In the genomic region with DNA sequence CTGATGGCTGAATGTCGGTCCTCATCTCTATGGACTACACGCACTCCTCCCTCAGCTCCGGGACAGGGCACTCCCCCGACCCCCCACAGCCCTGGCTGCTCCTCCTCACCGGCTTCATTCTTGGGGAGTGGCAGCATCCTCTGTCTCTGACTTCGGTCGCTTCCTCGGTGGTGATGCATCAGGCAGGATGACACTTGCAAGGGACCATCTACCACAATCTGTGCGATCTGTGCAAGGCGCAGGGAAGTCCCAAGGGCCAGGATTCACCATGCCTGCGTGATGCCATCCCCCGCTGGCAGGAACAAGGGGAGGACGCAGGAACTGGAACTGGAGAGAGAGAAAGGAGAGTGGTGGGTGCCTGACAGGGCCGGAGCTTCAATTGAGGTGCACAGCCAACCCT, we compare ENCODE assay signal across 7 cellular contexts. TPM values are rescaled to one million over a fixed set of nuclear protein-coding genes. Genes with fewer than 3 reads are reported as not detected.
"Had no signal": no experiment of that assay in that cellular context is flagged by ENCODE, and none has a peak within 500 bp of the region (broad histone marks: within the 10 kb centered on the region; RNA-seq: fewer than 3 reads in every experiment).

No MANE protein-coding gene starts in this region.

- H3K4me3 ChIP-seq: GM23248, HAP-1 had no signal

- H3K9me3 ChIP-seq: HAP-1 had no signal

- H3K4me1 ChIP-seq: HAP-1 had no signal

- H3K36me3 ChIP-seq: HAP-1 had no signal

- H3K27ac ChIP-seq: GM23248, HL-60 had no signal

- DNase-seq: GM23248, GOT3, H7, HFFc6 had no signal

- H2AFZ ChIP-seq: GM23248 had no signal

RNA-seq across cellular contexts. Expression of a gene that starts 2.2 kb away (rescaled TPM):
- total RNA-seq: GM23248, H4, HFFc6 had no signal
